8 cellular contexts compared by ENCODE assay signal in the genomic region with DNA sequence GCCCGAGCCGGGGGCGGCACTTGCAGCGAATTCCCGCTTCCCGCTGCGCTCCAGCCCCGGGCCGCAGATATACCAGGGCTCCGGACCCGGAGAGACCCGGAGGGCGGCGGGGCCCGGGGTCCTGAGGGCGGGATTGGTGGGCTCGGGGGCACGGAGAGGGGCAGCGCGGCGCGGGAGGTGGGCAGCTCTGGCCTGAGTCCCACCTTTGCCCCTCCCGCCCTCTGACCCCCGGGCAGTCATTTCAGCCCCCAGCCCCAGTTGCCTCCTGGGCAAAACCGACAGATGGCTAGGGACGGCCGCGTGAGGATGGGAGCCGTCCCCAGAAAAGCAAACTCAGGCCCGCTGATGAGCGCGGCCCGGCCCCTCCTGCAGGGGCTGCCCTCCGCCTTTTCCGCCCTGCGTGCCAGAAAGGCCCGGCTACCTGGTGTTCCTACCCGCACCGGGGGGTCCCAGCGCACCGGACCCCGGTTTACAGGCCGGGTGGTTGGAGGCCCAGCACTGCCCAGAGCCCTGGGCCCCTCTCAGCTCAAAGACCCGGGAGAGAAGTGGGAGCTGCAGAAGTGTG. TPM values are rescaled to one million over a fixed set of nuclear protein-coding genes. Genes with fewer than 3 reads are reported as not detected.
DNase-seq lines count a peak whose midpoint lies in the region; ATAC-seq and TF ChIP-seq lines count a peak whose summit lies in the region.

No MANE protein-coding gene starts in this region.

- CTCF ChIA-PET in CD4-positive, alpha-beta memory T cell (lab: Charles Lee; ENCODE audit: partially characterized antibody): interaction anchor here (1.0 to 11.8 kb wide), 4 partner anchors 9 to 256 kb away, joined by 3 to 106 read pairs (median 9); no protein-coding TSS in a partner anchor

- no peaks in the 10 kb centered on the region for H3K9me2 ChIP-seq in MM.1S (replicated peaks; ENCODE audit: insufficient read depth, low read length)

- peak overlapping the region; percentile 92 for H2AFZ ChIP-seq in MM.1S (ENCODE audit: low read length)

- intact Hi-C loops in CD4-positive, alpha-beta memory T cell (cut with micrococcal nuclease): loop anchor here (1.0 to 2.0 kb wide), 3 partner anchors 18 to 57 kb away; a partner anchor contains a TSS

- peak overlapping the region; percentile 98 for H3K4me2 ChIP-seq in MM.1S (ENCODE audit: low read depth, low read length)

- H3K4me3 Mint-ChIP-seq in CD4-positive, alpha-beta memory T cell: peak overlapping the region; percentile 79 to 95 (median 86)
- H3K4me3 Mint-ChIP-seq in natural killer cell treated with Interleukin-12 subunit alpha and Interleukin-12 subunit beta and Interleukin-15 and Interleukin-18, amount 100 ng/mL, for 72 hours: peak overlapping the region; percentile 89

- H3K79me2 ChIP-seq in MM.1S (ENCODE audit: low read length): peaks cover 8% of the 10 kb centered on the region; the same call in 1 of the 2 replicates

- TF ChIP-seq CTCF in MM.1S (IDR thresholded peaks at IDR 0.05; ENCODE audit: low read length) (no peak), GM20000 (IDR thresholded peaks at IDR 0.05; ENCODE audit: extremely low read depth, missing control alignments) (no peak)

- no peaks in the 10 kb centered on the region for H3K27me3 Mint-ChIP-seq in CD4-positive, alpha-beta memory T cell
- no peaks in the 10 kb centered on the region for H3K27me3 Mint-ChIP-seq in natural killer cell treated with Interleukin-12 subunit alpha and Interleukin-12 subunit beta and Interleukin-15 and Interleukin-18, amount 100 ng/mL, for 72 hours

- H3K27ac ChIP-seq in CD4-positive, alpha-beta memory T cell (ENCODE audit: low read depth, low read length): peak overlapping the region; percentile 84
- no peak overlapping the region for H3K27ac ChIP-seq in MM.1S (ENCODE audit: low read length)
- no peak overlapping the region for H3K27ac ChIP-seq in ectodermal cell (ENCODE audit: insufficient read depth, low read depth, low read length, poor library complexity, severe bottlenecking)

- 1% methylated on average over 44 of the region's 44 CpGs for WGBS in ectodermal cell, 2 experiments

- peaks cover 5% of the 10 kb centered on the region; the same call in 1 of the 2 replicates for H3F3A ChIP-seq in MM.1S (ENCODE audit: insufficient read depth, low read length)

- no peaks in the 10 kb centered on the region for H3K36me3 ChIP-seq in CD4-positive, alpha-beta memory T cell (ENCODE audit: insufficient read depth, low read length)
- H3K36me3 ChIP-seq in MM.1S (replicated peaks; ENCODE audit: insufficient read depth, low read length) (no peaks in the 10 kb centered on the region), ectodermal cell (ENCODE audit: control insufficient read depth, insufficient read depth, low read length) (no peaks in the 10 kb centered on the region)

- H3K4me1 Mint-ChIP-seq in CD4-positive, alpha-beta memory T cell: peaks cover 40 to 85% (median 62%) of the 10 kb centered on the region in 4 donors
- H3K4me1 Mint-ChIP-seq in natural killer cell treated with Interleukin-12 subunit alpha and Interleukin-12 subunit beta and Interleukin-15 and Interleukin-18, amount 100 ng/mL, for 72 hours (ENCODE audit: low read depth in 2 of 2): peaks cover 46 to 53% of the 10 kb centered on the region in 2 donors

- H3K27me3 ChIP-seq in CD4-positive, alpha-beta memory T cell (ENCODE audit: insufficient read depth, low read length): no peaks in the 10 kb centered on the region
- no peaks in the 10 kb centered on the region; the same call in 1 of the 2 replicates for H3K27me3 ChIP-seq in MM.1S (replicated peaks; ENCODE audit: insufficient read depth, low read length)
- H3K27me3 ChIP-seq in ectodermal cell (ENCODE audit: control insufficient read depth, insufficient read depth, low read length, poor library complexity, severe bottlenecking): peaks cover 21% of the 10 kb centered on the region

- H3K4me1 ChIP-seq in CD4-positive, alpha-beta memory T cell (ENCODE audit: insufficient read depth, low read length): peaks cover 73% of the 10 kb centered on the region
- peaks cover 4% of the 10 kb centered on the region for H3K4me1 ChIP-seq in MM.1S (ENCODE audit: low read length)
- H3K4me1 ChIP-seq in ectodermal cell (ENCODE audit: control insufficient read depth, insufficient read depth, low read length): peaks cover 26% of the 10 kb centered on the region

- peaks cover 0 to 10% of the 10 kb centered on the region in 2 donors for H3K36me3 Mint-ChIP-seq in CD4-positive, alpha-beta memory T cell
- H3K36me3 Mint-ChIP-seq in natural killer cell treated with Interleukin-12 subunit alpha and Interleukin-12 subunit beta and Interleukin-15 and Interleukin-18, amount 100 ng/mL, for 72 hours: no peaks in the 10 kb centered on the region

- DNase-seq in CD4-positive, alpha-beta memory T cell: no peak
- DNase-seq in MM.1S (no peak), NCI-H2227 treated with DMSO at 0.1 percent for 48 hours (lab: John Stamatoyannopoulos, UW) (no peak), GDM1 (lab: John Stamatoyannopoulos, UW) (no peak), GM20000 (ENCODE audit: low spot score) (no peak)
- no peak for DNase-seq in natural killer cell treated with Interleukin-12 subunit alpha and Interleukin-12 subunit beta and Interleukin-15 and Interleukin-18, amount 100 ng/mL, for 72 hours (ENCODE audit: low spot score)

- no peaks in the 10 kb centered on the region for H4K20me1 ChIP-seq in MM.1S (ENCODE audit: insufficient read depth, low read length)

- no peak for ATAC-seq in natural killer cell treated with Interleukin-12 subunit alpha and Interleukin-12 subunit beta and Interleukin-15 and Interleukin-18, amount 100 ng/mL, for 72 hours
- no peak for ATAC-seq in HG02870 (IDR thresholded peaks at IDR 0.05; ENCODE audit: unreplicated experiment)

- POLR2A ChIA-PET in CD4-positive, alpha-beta memory T cell (lab: Charles Lee; ENCODE audit: partially characterized antibody): interaction anchor here (0.7 to 3.2 kb wide), 9 partner anchors 9 to 261 kb away, joined by 3 to 26 read pairs (median 4); a partner anchor contains a TSS

- no peaks in the 10 kb centered on the region for H3K9me3 Mint-ChIP-seq in CD4-positive, alpha-beta memory T cell
- no peaks in the 10 kb centered on the region for H3K9me3 Mint-ChIP-seq in natural killer cell treated with Interleukin-12 subunit alpha and Interleukin-12 subunit beta and Interleukin-15 and Interleukin-18, amount 100 ng/mL, for 72 hours

- peak overlapping the region; percentile 61 to 92 (median 88) for H3K27ac Mint-ChIP-seq in CD4-positive, alpha-beta memory T cell
- H3K27ac Mint-ChIP-seq in natural killer cell treated with Interleukin-12 subunit alpha and Interleukin-12 subunit beta and Interleukin-15 and Interleukin-18, amount 100 ng/mL, for 72 hours: no peak overlapping the region

- peak overlapping the region; percentile 71; the same call in 1 of the 2 replicates for H3K9ac ChIP-seq in MM.1S (ENCODE audit: low read length)

- peak overlapping the region in 1 of 2 donors; percentile 85 for H3K4me3 ChIP-seq in CD4-positive, alpha-beta memory T cell (ENCODE audit: low read length in 2 of 2)
- peak overlapping the region; percentile 73 for H3K4me3 ChIP-seq in MM.1S (ENCODE audit: low read length)
- peak overlapping the region; percentile 69 for H3K4me3 ChIP-seq in ectodermal cell (ENCODE audit: insufficient read depth, low read depth, low read length)

- H3K9me3 ChIP-seq in CD4-positive, alpha-beta memory T cell (ENCODE audit: control insufficient read depth in 1 of 2, low read length in 2 of 2): no peaks in the 10 kb centered on the region
- H3K9me3 ChIP-seq in MM.1S (replicated peaks; ENCODE audit: insufficient read depth, low read length) (no peaks in the 10 kb centered on the region), ectodermal cell (ENCODE audit: control insufficient read depth, low read length) (no peaks in the 10 kb centered on the region)

RNA-seq across cellular contexts. Expression of a gene that starts 56.7 kb away (rescaled TPM):
- 100 to 1,000 TPM; 117 to 125 TPM for total RNA-seq in CD4-positive, alpha-beta memory T cell
- 100 to 1,000 TPM in 1 of 2 donors, 10 to 100 TPM in 1; 46.3 to 104 TPM for polyA plus RNA-seq in CD4-positive, alpha-beta memory T cell
- polyA plus RNA-seq in ectodermal cell (2013, experiment 1 of 4): 102 TPM
- polyA plus RNA-seq in ectodermal cell (2013, experiment 2 of 4): 113 TPM
- polyA plus RNA-seq in ectodermal cell (2013, experiment 3 of 4): 77.8 TPM
- polyA plus RNA-seq in ectodermal cell (2013, experiment 4 of 4): 82.2 TPM
- 100 to 1,000 TPM; 195 to 294 TPM for total RNA-seq in natural killer cell treated with Interleukin-12 subunit alpha and Interleukin-12 subunit beta and Interleukin-15 and Interleukin-18, amount 100 ng/mL, for 72 hours

RNA-seq across cellular contexts. Expression of a gene that starts 57.2 kb away (rescaled TPM):
- 10 to 100 TPM; 55.7 to 67.1 TPM for total RNA-seq in CD4-positive, alpha-beta memory T cell
- polyA plus RNA-seq in CD4-positive, alpha-beta memory T cell: 10 to 100 TPM; 11.8 to 16.0 TPM
- 26.3 TPM for polyA plus RNA-seq in ectodermal cell (2013, experiment 1 of 4)
- polyA plus RNA-seq in ectodermal cell (2013, experiment 2 of 4): 33.7 TPM
- polyA plus RNA-seq in ectodermal cell (2013, experiment 3 of 4): 19.5 TPM
- polyA plus RNA-seq in ectodermal cell (2013, experiment 4 of 4): 21.0 TPM
- total RNA-seq in natural killer cell treated with Interleukin-12 subunit alpha and Interleukin-12 subunit beta and Interleukin-15 and Interleukin-18, amount 100 ng/mL, for 72 hours: 100 to 1,000 TPM; 190 to 256 TPM

Comparison
In these comparisons a context has a peak if more than half of its experiments do, and no peak if none do; other contexts are left out.
1. H3K27ac Mint-ChIP-seq: peak in CD4-positive, alpha-beta memory T cell (7 of 7); none in natural killer cell treated with Interleukin-12 subunit alpha and Interleukin-12 subunit beta and Interleukin-15 and Interleukin-18, amount 100 ng/mL, for 72 hours (0 of 2).